In the genomic region with DNA sequence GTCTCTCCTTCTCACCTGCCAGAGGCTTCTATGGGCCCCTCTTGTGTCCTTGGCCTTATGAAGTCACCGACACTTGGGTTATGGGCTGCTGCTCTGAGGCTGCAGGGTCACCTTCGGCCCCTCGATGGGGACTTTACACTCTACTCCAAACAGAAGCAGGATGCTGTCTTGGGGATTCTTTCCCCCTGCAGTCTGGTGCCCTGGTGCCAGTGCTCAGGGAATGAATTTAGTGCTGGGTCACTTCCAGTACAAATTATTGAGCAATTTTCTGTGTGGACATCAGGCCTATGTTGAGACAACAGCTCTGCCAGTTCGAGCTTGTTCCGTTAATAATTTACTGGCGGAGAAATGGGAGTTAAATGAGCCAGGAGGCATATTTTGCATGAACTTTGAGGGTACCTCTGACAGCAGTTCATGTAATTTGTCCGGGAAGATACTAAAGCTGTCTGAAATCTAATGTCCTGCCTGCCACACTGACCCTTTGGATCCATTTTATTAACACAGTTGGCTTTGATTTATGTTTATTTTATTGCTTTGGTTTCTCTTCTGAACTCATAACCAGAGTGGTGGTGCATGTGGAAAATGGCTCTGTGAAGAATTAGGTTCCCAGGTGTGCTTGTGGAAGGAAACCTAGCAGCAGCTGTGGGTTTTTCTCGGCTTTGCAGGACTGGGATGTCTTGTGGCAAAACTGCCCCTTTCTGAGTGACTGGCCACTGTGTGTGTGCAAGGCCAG, we compare ENCODE assay signal across 15 cellular contexts. TPM values are rescaled to one million over a fixed set of nuclear protein-coding genes. Genes with fewer than 3 reads are reported as not detected.
DNase-seq lines count a peak whose midpoint lies in the region; ATAC-seq, FAIRE-seq and TF ChIP-seq lines count a peak whose summit lies in the region.
"Had no signal": no experiment of that assay in that cellular context is flagged by ENCODE, and none has a peak within 500 bp of the region (broad histone marks: within the 10 kb centered on the region; RNA-seq: fewer than 3 reads in every experiment).

No MANE protein-coding gene starts in this region.

- WGBS in body of pancreas, 2 donors: 32 to 43% methylated on average over 8 of the region's 8 CpGs

- H3K36me3 ChIP-seq in body of pancreas (replicated peaks in 1 of 2; ENCODE audit: insufficient read depth in 1 of 2, low read depth in 2 of 2) (no peaks in the 10 kb centered on the region), skeletal muscle satellite cell (ENCODE audit: insufficient read depth, low read length) (no peaks in the 10 kb centered on the region), brain microvascular endothelial cell (replicated peaks) (no peaks in the 10 kb centered on the region)
- H3K36me3 ChIP-seq: BE2C had no signal

- H3K9ac ChIP-seq in skeletal muscle satellite cell (ENCODE audit: low read depth, low read length): no peak overlapping the region

- H3K4me3 ChIP-seq in body of pancreas (no peak overlapping the region), skeletal muscle satellite cell (ENCODE audit: low read length) (no peak overlapping the region), brain microvascular endothelial cell (ENCODE audit: low read depth, low read length) (no peak overlapping the region)

- H3K4me2 ChIP-seq in skeletal muscle satellite cell (ENCODE audit: low read length): peak overlapping the region; percentile 22

- FAIRE-seq in urothelium cell line (lab: Jason Lieb, UNC): no peak

- H3K4me1 ChIP-seq in body of pancreas (peaks cover 21% of the 10 kb centered on the region), skeletal muscle satellite cell (ENCODE audit: control insufficient read depth, insufficient read depth, low read length) (peaks cover 15% of the 10 kb centered on the region)
- H3K4me1 ChIP-seq: BE2C had no signal

- intact Hi-C loops in body of pancreas (cut with DNase I): no loop called here

- no peak for TF ChIP-seq POLR2A in body of pancreas (IDR thresholded peaks at IDR 0.05)

- no peaks in the 10 kb centered on the region for H3K27me3 ChIP-seq in body of pancreas
- H3K27me3 ChIP-seq in skeletal muscle satellite cell (ENCODE audit: control insufficient read depth, insufficient read depth, low read length): no peaks in the 10 kb centered on the region
- H3K27me3 ChIP-seq in brain microvascular endothelial cell (replicated peaks): no peaks in the 10 kb centered on the region
- H3K27me3 ChIP-seq: BE2C had no signal

- TF ChIP-seq CTCF in body of pancreas (IDR thresholded peaks at IDR 0.05) (no peak), brain microvascular endothelial cell (IDR thresholded peaks at IDR 0.05; ENCODE audit: low read depth, low read length, missing control alignments) (no peak)

- DNase-seq in GM03348 (ENCODE audit: low spot score) (peak; percentile 54), body of pancreas (peak; percentile 41 to 67 (median 54)), kidney tubule cell (ENCODE audit: low spot score) (peak; percentile 65), urothelium cell line (ENCODE audit: low spot score) (no peak), brain microvascular endothelial cell (no peak)
- no peak for DNase-seq in stimulated activated naive CD8-positive, alpha-beta T cell treated with anti-CD3 and anti-CD28 coated beads, Interleukin-15, Interleukin-2, amounts not matched to agents 100 U/mL and 50 U/mL, for 24 hours
- DNase-seq: BE2C; cerebellar nuclear complex; DMS53; glutamatergic neuron; NCI-H2171; stimulated activated CD4-positive, alpha-beta T cell treated with anti-CD3 and anti-CD28 coated beads, Interleukin-4, amount 100 ng/mL, for 1 hour had no signal

- ATAC-seq in body of pancreas (peak; percentile 90), esophagus mucosa (no peak)
- ATAC-seq in stimulated activated naive CD8-positive, alpha-beta T cell treated with anti-CD3 and anti-CD28 coated beads, Interleukin-15, Interleukin-2, amounts not matched to agents 100 U/mL and 50 U/mL, for 24 hours: no peak
- ATAC-seq: activated naive CD4-positive, alpha-beta T cell treated with anti-CD3 and anti-CD28 coated beads, Interleukin-2, amount 50 U/mL, for 72 hours had no signal

- H3K27ac ChIP-seq in body of pancreas (peak overlapping the region in 2 of 4 donors; percentile 43 to 47), brain microvascular endothelial cell (no peak overlapping the region)

- in situ Hi-C loops in brain microvascular endothelial cell (cut with HindIII; ENCODE audit: low pct_ligation_motif_present, low sequenced_read_pairs): no loop called here

- no peaks in the 10 kb centered on the region for H3K9me3 ChIP-seq in body of pancreas
- no peaks in the 10 kb centered on the region for H3K9me3 ChIP-seq in skeletal muscle satellite cell (replicated peaks; ENCODE audit: low read length)
- H3K9me3 ChIP-seq: BE2C had no signal

RNA-seq across cellular contexts. Expression of a gene that starts 34.1 kb away (rescaled TPM):
- total RNA-seq in body of pancreas (10 to 100 TPM; 12.2 to 19.4 TPM), esophagus mucosa (39.0 TPM)
- 28.4 and 29.9 TPM in 2 replicates for total RNA-seq in skeletal muscle satellite cell (2012; rRNA removed)

RNA-seq across cellular contexts. Expression of a gene that starts 50.8 kb away (rescaled TPM):
- 1 to 10 TPM; 2.1 to 4.6 TPM for total RNA-seq in body of pancreas
- total RNA-seq in skeletal muscle satellite cell (2012; rRNA removed): 26.4 and 27.7 TPM in 2 replicates
- total RNA-seq in esophagus mucosa: 123 TPM

Comparison
In these comparisons a context has a peak if more than half of its experiments do, and no peak if none do; other contexts are left out.
1. DNase-seq: peak in GM03348 (single experiment), body of pancreas (4 of 4) and kidney tubule cell (single experiment); none in urothelium cell line (single experiment), stimulated activated naive CD8-positive, alpha-beta T cell treated with anti-CD3 and anti-CD28 coated beads, Interleukin-15, Interleukin-2, amounts not matched to agents 100 U/mL and 50 U/mL, for 24 hours (single experiment) and brain microvascular endothelial cell (single experiment).
2. RNA of a gene that starts 50.8 kb away (total RNA-seq): 123 TPM in esophagus mucosa (single experiment); 2.1 to 4.6 TPM in body of pancreas; every median in the first group is over 10 times any median in the second.